In the genomic region with DNA sequence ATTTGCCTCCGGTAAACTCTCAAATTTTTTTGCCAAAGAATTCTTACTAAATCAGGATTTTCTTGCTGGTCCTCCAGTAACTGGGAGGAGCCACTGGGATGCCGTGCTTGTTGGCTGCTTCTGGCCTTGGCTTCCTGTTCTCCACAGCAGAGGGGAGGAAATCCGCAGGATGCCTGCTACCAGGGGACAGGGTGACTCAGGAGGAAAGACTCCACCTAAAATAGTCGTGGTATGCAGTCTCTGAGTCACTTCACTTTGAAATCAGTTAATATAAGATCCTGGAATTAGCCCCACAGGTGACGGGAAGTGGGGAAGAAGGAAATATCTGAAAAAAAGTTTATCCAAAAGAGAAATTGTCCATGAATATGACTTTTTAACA, we compare ENCODE assay signal across 9 cellular contexts.
DNase-seq lines count a peak whose midpoint lies in the region; ATAC-seq and TF ChIP-seq lines count a peak whose summit lies in the region.
"Had no signal": no experiment of that assay in that cellular context is flagged by ENCODE, and none has a peak within 500 bp of the region (broad histone marks: within the 10 kb centered on the region; RNA-seq: fewer than 3 reads in every experiment).

No MANE protein-coding gene starts in this region.

- H3K27ac ChIP-seq in iPS DF 6.9 (ENCODE audit: low read length) (no peak overlapping the region), stomach smooth muscle (ENCODE audit: low read length) (peak overlapping the region; percentile 53)

- H3K4me1 ChIP-seq in iPS DF 6.9 (ENCODE audit: control insufficient read depth, insufficient read depth, low read length) (no peaks in the 10 kb centered on the region), stomach smooth muscle (ENCODE audit: control insufficient read depth, insufficient read depth, low read length) (peaks cover 5% of the 10 kb centered on the region)

- no peak overlapping the region for H3K4me3 ChIP-seq in iPS DF 6.9 (ENCODE audit: low read length)
- H3K4me3 ChIP-seq in stomach smooth muscle (ENCODE audit: low read length in 2 of 2): peak overlapping the region in 1 of 2 donors; percentile 16

- peak overlapping the region in 1 of 2 donors; percentile 21 for H3K9ac ChIP-seq in stomach smooth muscle (ENCODE audit: low read length in 2 of 2)

- DNase-seq in AG08395 (ENCODE audit: low spot score): peak; percentile 95
- DNase-seq in amniotic stem cell (lab: John Stamatoyannopoulos, UW): peak; percentile 84
- peak; percentile 57 for DNase-seq in iPS DF 6.9 (ENCODE audit: low read depth, low spot score)
- no peak for DNase-seq in NCI-H1105 treated with DMSO at 0.1 percent for 48 hours (lab: John Stamatoyannopoulos, UW)
- DNase-seq: activated naive CD8-positive, alpha-beta T cell treated with anti-CD3 and anti-CD28 coated beads, Interleukin-2, amount 10 ng/mL, durations not matched to agents 7 days and 5 days had no signal

- no peaks in the 10 kb centered on the region for H3K9me3 ChIP-seq in iPS DF 6.9 (ENCODE audit: control insufficient read depth, insufficient read depth, low read length)
- no peaks in the 10 kb centered on the region for H3K9me3 ChIP-seq in stomach smooth muscle (ENCODE audit: control insufficient read depth in 2 of 2, low read length in 2 of 2)

- ATAC-seq in HG02610 (IDR thresholded peaks at IDR 0.05; ENCODE audit: unreplicated experiment) (no peak), HG03442 (IDR thresholded peaks at IDR 0.05; ENCODE audit: unreplicated experiment) (no peak)

- H3K27me3 ChIP-seq in iPS DF 6.9 (ENCODE audit: control insufficient read depth, insufficient read depth, low read length) (no peaks in the 10 kb centered on the region), stomach smooth muscle (ENCODE audit: control insufficient read depth in 1 of 2, insufficient read depth in 2 of 2, low read length in 2 of 2) (no peaks in the 10 kb centered on the region)

- WGBS in iPS DF 6.9 (ENCODE audit: insufficient coverage, insufficient read length): no CpG with 5 or more reads among the region's 5 CpGs

- no peak for TF ChIP-seq RAD21 in Ishikawa (IDR thresholded peaks at IDR 0.05; ENCODE audit: low read depth)

- H3K36me3 ChIP-seq in iPS DF 6.9 (ENCODE audit: control insufficient read depth, insufficient read depth, low read length) (no peaks in the 10 kb centered on the region), stomach smooth muscle (ENCODE audit: control insufficient read depth in 2 of 2, insufficient read depth in 2 of 2, low read length in 2 of 2) (no peaks in the 10 kb centered on the region)

- TF ChIP-seq EP300 in Ishikawa (IDR thresholded peaks at IDR 0.05; ENCODE audit: borderline replicate concordance): peak; percentile 92

TF ChIP-seq in Ishikawa, 13 proteins besides CTCF, POLR2A, EP300 and RAD21:
- TF ChIP-seq TCF12 (IDR thresholded peaks at IDR 0.05; ENCODE audit: low read depth) (peak; percentile 92), NFIC (IDR thresholded peaks at IDR 0.05) (peak; percentile 69), TAF1 (IDR thresholded peaks at IDR 0.05; ENCODE audit: low read depth) (no peak), CREB1 (IDR thresholded peaks at IDR 0.05; ENCODE audit: low read depth) (no peak), CEBPB (IDR thresholded peaks at IDR 0.05) (peak; percentile 37; the same call in 1 of the 2 replicates), YY1 (IDR thresholded peaks at IDR 0.05; ENCODE audit: low read depth) (0 out of 2 replicates have a peak, but pooled peaks have one; percentile 29), TEAD4 (IDR thresholded peaks at IDR 0.05) (peak; percentile 97), EGR1 (IDR thresholded peaks at IDR 0.05) (no peak), FOXM1 (IDR thresholded peaks at IDR 0.05; ENCODE audit: borderline replicate concordance, low read depth) (peak; percentile 87; the same call in 1 of the 2 replicates), ZBTB7A (IDR thresholded peaks at IDR 0.05; ENCODE audit: low read depth) (no peak)
- TF ChIP-seq, protein P1, sequence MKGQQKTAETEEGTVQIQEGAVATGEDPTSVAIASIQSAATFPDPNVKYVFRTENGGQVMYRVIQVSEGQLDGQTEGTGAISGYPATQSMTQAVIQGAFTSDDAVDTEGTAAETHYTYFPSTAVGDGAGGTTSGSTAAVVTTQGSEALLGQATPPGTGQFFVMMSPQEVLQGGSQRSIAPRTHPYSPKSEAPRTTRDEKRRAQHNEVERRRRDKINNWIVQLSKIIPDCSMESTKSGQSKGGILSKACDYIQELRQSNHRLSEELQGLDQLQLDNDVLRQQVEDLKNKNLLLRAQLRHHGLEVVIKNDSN (IDR thresholded peaks at IDR 0.05): no peak
- TF ChIP-seq, protein P2, sequence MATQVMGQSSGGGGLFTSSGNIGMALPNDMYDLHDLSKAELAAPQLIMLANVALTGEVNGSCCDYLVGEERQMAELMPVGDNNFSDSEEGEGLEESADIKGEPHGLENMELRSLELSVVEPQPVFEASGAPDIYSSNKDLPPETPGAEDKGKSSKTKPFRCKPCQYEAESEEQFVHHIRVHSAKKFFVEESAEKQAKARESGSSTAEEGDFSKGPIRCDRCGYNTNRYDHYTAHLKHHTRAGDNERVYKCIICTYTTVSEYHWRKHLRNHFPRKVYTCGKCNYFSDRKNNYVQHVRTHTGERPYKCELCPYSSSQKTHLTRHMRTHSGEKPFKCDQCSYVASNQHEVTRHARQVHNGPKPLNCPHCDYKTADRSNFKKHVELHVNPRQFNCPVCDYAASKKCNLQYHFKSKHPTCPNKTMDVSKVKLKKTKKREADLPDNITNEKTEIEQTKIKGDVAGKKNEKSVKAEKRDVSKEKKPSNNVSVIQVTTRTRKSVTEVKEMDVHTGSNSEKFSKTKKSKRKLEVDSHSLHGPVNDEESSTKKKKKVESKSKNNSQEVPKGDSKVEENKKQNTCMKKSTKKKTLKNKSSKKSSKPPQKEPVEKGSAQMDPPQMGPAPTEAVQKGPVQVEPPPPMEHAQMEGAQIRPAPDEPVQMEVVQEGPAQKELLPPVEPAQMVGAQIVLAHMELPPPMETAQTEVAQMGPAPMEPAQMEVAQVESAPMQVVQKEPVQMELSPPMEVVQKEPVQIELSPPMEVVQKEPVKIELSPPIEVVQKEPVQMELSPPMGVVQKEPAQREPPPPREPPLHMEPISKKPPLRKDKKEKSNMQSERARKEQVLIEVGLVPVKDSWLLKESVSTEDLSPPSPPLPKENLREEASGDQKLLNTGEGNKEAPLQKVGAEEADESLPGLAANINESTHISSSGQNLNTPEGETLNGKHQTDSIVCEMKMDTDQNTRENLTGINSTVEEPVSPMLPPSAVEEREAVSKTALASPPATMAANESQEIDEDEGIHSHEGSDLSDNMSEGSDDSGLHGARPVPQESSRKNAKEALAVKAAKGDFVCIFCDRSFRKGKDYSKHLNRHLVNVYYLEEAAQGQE (IDR thresholded peaks at IDR 0.05; ENCODE audit: low read depth): no peak
- TF ChIP-seq, protein P3, sequence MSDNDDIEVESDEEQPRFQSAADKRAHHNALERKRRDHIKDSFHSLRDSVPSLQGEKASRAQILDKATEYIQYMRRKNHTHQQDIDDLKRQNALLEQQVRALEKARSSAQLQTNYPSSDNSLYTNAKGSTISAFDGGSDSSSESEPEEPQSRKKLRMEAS (IDR thresholded peaks at IDR 0.05): no peak
